In genomic region chr1:17866451-17867029, GRCh38 we compare ENCODE assay signal across 13 cellular contexts.
DNase-seq lines count a peak whose midpoint lies in the region; ATAC-seq and TF ChIP-seq lines count a peak whose summit lies in the region.
"Had no signal": no experiment of that assay in that cellular context is flagged by ENCODE, and none has a peak within 500 bp of the region (broad histone marks: within the 10 kb centered on the region; RNA-seq: fewer than 3 reads in every experiment).

No MANE protein-coding gene starts in this region.

- in situ Hi-C loops in brain microvascular endothelial cell (cut with HindIII; ENCODE audit: low pct_ligation_motif_present, low sequenced_read_pairs), result no loop called here

- intact Hi-C loops in activated naive CD4-positive, alpha-beta T cell treated with anti-CD3 and anti-CD28 coated beads for 36 hours (cut with micrococcal nuclease), result no loop called here

- H3K36me3 Mint-ChIP-seq in activated naive CD4-positive, alpha-beta T cell treated with anti-CD3 and anti-CD28 coated beads for 36 hours (ENCODE audit: low read depth), result no peaks in the 10 kb centered on the region
- H3K36me3 Mint-ChIP-seq: activated naive CD4-positive, alpha-beta T cell treated with anti-CD3 and anti-CD28 coated beads, Interleukin-2, amount 10 ng/mL, durations not matched to agents 7 days and 5 days; CD4-positive, CD25-positive, alpha-beta regulatory T cell had no signal

- ATAC-seq in GM19351 (IDR thresholded peaks at IDR 0.05; ENCODE audit: unreplicated experiment), result no peak
- no peak for ATAC-seq in HG03196 (IDR thresholded peaks at IDR 0.05; ENCODE audit: unreplicated experiment)

- no peaks in the 10 kb centered on the region for H3K4me1 Mint-ChIP-seq in activated naive CD4-positive, alpha-beta T cell treated with anti-CD3 and anti-CD28 coated beads for 36 hours (ENCODE audit: low read depth)
- H3K4me1 Mint-ChIP-seq: activated naive CD4-positive, alpha-beta T cell treated with anti-CD3 and anti-CD28 coated beads, Interleukin-2, amount 10 ng/mL, durations not matched to agents 7 days and 5 days; CD4-positive, CD25-positive, alpha-beta regulatory T cell had no signal

- H3K4me3 Mint-ChIP-seq in activated naive CD4-positive, alpha-beta T cell treated with anti-CD3 and anti-CD28 coated beads for 36 hours, result no peak overlapping the region
- H3K4me3 Mint-ChIP-seq: activated naive CD4-positive, alpha-beta T cell treated with anti-CD3 and anti-CD28 coated beads, Interleukin-2, amount 10 ng/mL, durations not matched to agents 7 days and 5 days; CD4-positive, CD25-positive, alpha-beta regulatory T cell had no signal

- no peaks in the 10 kb centered on the region for H3K27me3 ChIP-seq in brain microvascular endothelial cell (replicated peaks)
- no peaks in the 10 kb centered on the region for H3K27me3 ChIP-seq in mesenchymal stem cell (ENCODE audit: control insufficient read depth in 1 of 2, insufficient read depth in 1 of 2, low read length in 2 of 2)

- 42% methylated on average over 4 of the region's 5 CpGs for WGBS in mesenchymal stem cell

- H2BK12ac ChIP-seq in mesenchymal stem cell (ENCODE audit: low read length in 2 of 2), result peak overlapping the region; percentile 82 to 88

- TF ChIP-seq CTCF in AG09309 (IDR thresholded peaks at IDR 0.05; ENCODE audit: control insufficient read depth, insufficient read depth, low read depth, low read length, missing control alignments) (no peak), brain microvascular endothelial cell (IDR thresholded peaks at IDR 0.05; ENCODE audit: low read depth, low read length, missing control alignments) (no peak)

- H3K79me1 ChIP-seq in mesenchymal stem cell (replicated peaks; ENCODE audit: low read length, poor library complexity, severe bottlenecking), result no peaks in the 10 kb centered on the region

- no peak overlapping the region for H3K14ac ChIP-seq in mesenchymal stem cell (ENCODE audit: low read length in 2 of 2)

- H3K4me1 ChIP-seq in mesenchymal stem cell (ENCODE audit: control insufficient read depth, insufficient read depth, low read depth, low read length), result peaks cover 4% of the 10 kb centered on the region
- H3K4me1 ChIP-seq: parathyroid adenoma, tibial artery had no signal

- H3K4me2 ChIP-seq in mesenchymal stem cell (ENCODE audit: low read length, poor library complexity, severe bottlenecking), result no peak overlapping the region

- H3K27ac Mint-ChIP-seq in activated naive CD4-positive, alpha-beta T cell treated with anti-CD3 and anti-CD28 coated beads for 36 hours, result no peak overlapping the region
- H3K27ac Mint-ChIP-seq: activated naive CD4-positive, alpha-beta T cell treated with anti-CD3 and anti-CD28 coated beads, Interleukin-2, amount 10 ng/mL, durations not matched to agents 7 days and 5 days; CD4-positive, CD25-positive, alpha-beta regulatory T cell had no signal

- H3K9ac ChIP-seq in mesenchymal stem cell (ENCODE audit: low read length), result peak overlapping the region; percentile 77
- H3K9ac ChIP-seq: parathyroid adenoma had no signal

- peak overlapping the region; percentile 73 for H3K27ac ChIP-seq in brain microvascular endothelial cell
- no peak overlapping the region for H3K27ac ChIP-seq in mesenchymal stem cell (ENCODE audit: low read length, poor library complexity, severe bottlenecking)
- H3K27ac ChIP-seq: parathyroid adenoma, tibial artery had no signal

- H3K9me3 Mint-ChIP-seq in activated naive CD4-positive, alpha-beta T cell treated with anti-CD3 and anti-CD28 coated beads for 36 hours, result no peaks in the 10 kb centered on the region

- H2AFZ ChIP-seq in mesenchymal stem cell (ENCODE audit: low read depth, low read length), result no peak overlapping the region
- H2AFZ ChIP-seq: parathyroid adenoma had no signal

- H3K18ac ChIP-seq in mesenchymal stem cell (ENCODE audit: low read depth in 1 of 2, low read length in 2 of 2), result peak overlapping the region in 1 of 2 experiments; percentile 25

- no peak overlapping the region for H2BK5ac ChIP-seq in mesenchymal stem cell (ENCODE audit: low read depth, low read length, poor library complexity, severe bottlenecking)

- H3K4ac ChIP-seq in mesenchymal stem cell (ENCODE audit: low read depth in 1 of 2, low read length in 2 of 2), result no peak overlapping the region

- H3K9me3 ChIP-seq in mesenchymal stem cell (ENCODE audit: control insufficient read depth, low read length), result peaks cover 20% of the 10 kb centered on the region
- H3K9me3 ChIP-seq: tibial artery had no signal

- CTCF ChIA-PET in activated naive CD4-positive, alpha-beta T cell treated with anti-CD3 and anti-CD28 coated beads for 36 hours (lab: Charles Lee), result no interaction called here

- H3K36me3 ChIP-seq in brain microvascular endothelial cell (replicated peaks) (no peaks in the 10 kb centered on the region), mesenchymal stem cell (ENCODE audit: control insufficient read depth in 1 of 2, insufficient read depth in 2 of 2, low read depth in 1 of 2, low read length in 2 of 2) (no peaks in the 10 kb centered on the region)
- H3K36me3 ChIP-seq: tibial artery had no signal

- H3K27me3 Mint-ChIP-seq in activated naive CD4-positive, alpha-beta T cell treated with anti-CD3 and anti-CD28 coated beads for 36 hours (ENCODE audit: low read depth), result peaks cover 8% of the 10 kb centered on the region
- H3K27me3 Mint-ChIP-seq: activated naive CD4-positive, alpha-beta T cell treated with anti-CD3 and anti-CD28 coated beads, Interleukin-2, amount 10 ng/mL, durations not matched to agents 7 days and 5 days had no signal

- no peak overlapping the region for H2AK5ac ChIP-seq in mesenchymal stem cell (ENCODE audit: low read length, severe bottlenecking)

- DNase-seq in AG09309 (ENCODE audit: low read depth) (peak; percentile 75), LHCN-M2 (ENCODE audit: low read depth) (peak; percentile 95), brain microvascular endothelial cell (peak; percentile 91), mesenchymal stem cell (peak; percentile 89), NOMO-1 treated with dmso at 0.1 percent for 144 hours (lab: John Stamatoyannopoulos, UW; ENCODE audit: unreplicated experiment) (no peak)
- no peak for DNase-seq in activated naive CD4-positive, alpha-beta T cell treated with anti-CD3 and anti-CD28 coated beads for 36 hours
- DNase-seq: activated naive CD4-positive, alpha-beta T cell treated with anti-CD3 and anti-CD28 coated beads, Interleukin-2, amount 10 ng/mL, durations not matched to agents 7 days and 5 days; CD4-positive, CD25-positive, alpha-beta regulatory T cell; left cardiac atrium had no signal

- no peak overlapping the region for H2BK120ac ChIP-seq in mesenchymal stem cell (ENCODE audit: low read depth, low read length)

- no peak overlapping the region for H4K91ac ChIP-seq in mesenchymal stem cell (ENCODE audit: low read length)

- H4K8ac ChIP-seq in mesenchymal stem cell (ENCODE audit: low read length), result peak overlapping the region; percentile 62

- H3K23ac ChIP-seq in mesenchymal stem cell (ENCODE audit: low read length in 2 of 2), result no peak overlapping the region

- H2BK15ac ChIP-seq in mesenchymal stem cell (ENCODE audit: low read depth, poor library complexity, severe bottlenecking), result no peak overlapping the region

- H3K4me3 ChIP-seq in AG09309 (ENCODE audit: control insufficient read depth, low read depth, low read length), result no peak overlapping the region; the same call in 1 of the 2 replicates
- H3K4me3 ChIP-seq in brain microvascular endothelial cell (ENCODE audit: low read depth, low read length), result no peak overlapping the region
- peak overlapping the region in 1 of 2 experiments; percentile 38 for H3K4me3 ChIP-seq in mesenchymal stem cell (ENCODE audit: insufficient read depth in 1 of 2, low read depth in 1 of 2, low read length in 2 of 2)
- H3K4me3 ChIP-seq: tibial artery had no signal

Comparison
In these comparisons a context has a peak if more than half of its experiments do, and no peak if none do; other contexts are left out.
1. DNase-seq: peak in AG09309 (single experiment), LHCN-M2 (single experiment), brain microvascular endothelial cell (single experiment) and mesenchymal stem cell (single experiment); none in activated naive CD4-positive, alpha-beta T cell treated with anti-CD3 and anti-CD28 coated beads for 36 hours (single experiment) and NOMO-1 treated with dmso at 0.1 percent for 144 hours (single experiment).